Comparison of ENCODE assay signal across 8 cellular contexts in the genomic region with DNA sequence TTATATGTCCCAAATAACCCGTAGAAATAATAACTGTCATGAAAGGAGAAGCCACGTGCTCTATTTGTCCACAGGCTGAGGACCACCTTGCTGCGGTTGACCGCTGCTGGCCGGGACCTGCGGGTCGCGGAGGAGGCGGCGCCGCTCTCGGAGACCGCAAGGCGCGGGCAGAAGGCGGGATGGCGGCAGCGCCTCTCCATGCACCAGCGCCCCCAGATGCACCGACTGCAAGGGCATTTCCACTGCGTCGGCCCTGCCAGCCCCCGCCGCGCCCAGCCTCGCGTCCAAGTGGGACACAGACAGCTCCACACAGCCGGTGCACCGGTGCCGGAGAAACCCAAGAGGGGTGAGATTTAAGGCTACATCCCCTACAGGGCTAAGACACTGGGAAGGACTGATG. TPM values are rescaled to one million over a fixed set of nuclear protein-coding genes. Genes with fewer than 3 reads are reported as not detected.
DNase-seq lines count a peak whose midpoint lies in the region; ATAC-seq and TF ChIP-seq lines count a peak whose summit lies in the region.

No MANE protein-coding gene starts in this region.

- DNase-seq in HuH-7.5 (ENCODE audit: low spot score) (peak; percentile 32), fibroblast of lung (ENCODE audit: low read depth in 2 of 2) (peak in 1 of 2 donors; percentile 11), trophoblast cell (no peak), occipital lobe (lab: John Stamatoyannopoulos, UW) (no peak), OCI-M2 (lab: John Stamatoyannopoulos, UW; ENCODE audit: unreplicated experiment) (no peak)
- DNase-seq in activated CD4-positive, alpha-beta memory T cell treated with anti-CD3 and anti-CD28 coated beads, Interleukin-2, amount 10 ng/mL, durations not matched to agents 7 days and 5 days: peak; percentile 18

- H3K18ac ChIP-seq in trophoblast cell (ENCODE audit: low read length): no peak overlapping the region

- no peak overlapping the region for H2AK5ac ChIP-seq in trophoblast cell (ENCODE audit: low read length)

- H3K4me3 Mint-ChIP-seq in activated CD4-positive, alpha-beta memory T cell treated with anti-CD3 and anti-CD28 coated beads, Interleukin-2, amount 10 ng/mL, durations not matched to agents 7 days and 5 days: no peak overlapping the region

- H3K27ac ChIP-seq in ACC112 (ENCODE audit: low read depth, low read length) (no peak overlapping the region), fibroblast of lung (ENCODE audit: insufficient read depth, low read length) (no peak overlapping the region), trophoblast cell (ENCODE audit: low read depth, low read length) (no peak overlapping the region)

- peaks cover 10% of the 10 kb centered on the region for H3K27me3 ChIP-seq in ACC112 (ENCODE audit: insufficient read depth, low read length)
- peaks cover 7% of the 10 kb centered on the region for H3K27me3 ChIP-seq in fibroblast of lung (ENCODE audit: control insufficient read depth, insufficient read depth, low read length)
- H3K27me3 ChIP-seq in trophoblast cell (ENCODE audit: insufficient read depth, low read length): peaks cover 4% of the 10 kb centered on the region

- H3K36me3 ChIP-seq in ACC112 (ENCODE audit: insufficient read depth, low read length) (no peaks in the 10 kb centered on the region), fibroblast of lung (ENCODE audit: control insufficient read depth, insufficient read depth, low read length) (no peaks in the 10 kb centered on the region), trophoblast cell (ENCODE audit: control insufficient read depth in 1 of 2, insufficient read depth in 2 of 2, low read length in 2 of 2) (no peaks in the 10 kb centered on the region)

- H3K4me3 ChIP-seq in ACC112 (ENCODE audit: low read depth, low read length): peak overlapping the region; percentile 73
- H3K4me3 ChIP-seq in fibroblast of lung (replicated peaks in 1 of 4; ENCODE audit: control extremely low read depth in 1 of 4, insufficient read depth in 1 of 4, low read depth in 3 of 4, low read length in 4 of 4): peak overlapping the region in 1 of 4 experiments; percentile 26
- H3K4me3 ChIP-seq in trophoblast cell (ENCODE audit: low read depth, low read length): no peak overlapping the region

- ATAC-seq in HG03378 (IDR thresholded peaks at IDR 0.05; ENCODE audit: unreplicated experiment): no peak

- H4K8ac ChIP-seq in trophoblast cell (ENCODE audit: low read depth, low read length): no peak overlapping the region

- no peak overlapping the region for H3K14ac ChIP-seq in trophoblast cell (ENCODE audit: low read length)

- no peak for TF ChIP-seq CTCF in fibroblast of lung (conservative IDR thresholded peaks at IDR 0.05 in 1 of 2, IDR thresholded peaks at IDR 0.05 in 1 of 2; ENCODE audit: low read depth in 1 of 2, low read length in 2 of 2)

- H4K91ac ChIP-seq in trophoblast cell (ENCODE audit: low read depth, low read length): no peak overlapping the region

- H3K79me1 ChIP-seq in trophoblast cell (ENCODE audit: low read length): no peaks in the 10 kb centered on the region

- no CpG with 5 or more reads among the region's 30 CpGs for WGBS in trophoblast cell (ENCODE audit: extremely low coverage, insufficient coverage, insufficient read length)

- CTCF ChIA-PET in activated CD4-positive, alpha-beta memory T cell treated with anti-CD3 and anti-CD28 coated beads, Interleukin-2, amount 10 ng/mL, durations not matched to agents 7 days and 5 days (lab: Charles Lee): interaction anchor here (0.7 kb wide), 1 partner anchor 15 kb away, joined by 4 read pairs; no protein-coding TSS in a partner anchor

- no peak overlapping the region for H3K27ac Mint-ChIP-seq in activated CD4-positive, alpha-beta memory T cell treated with anti-CD3 and anti-CD28 coated beads, Interleukin-2, amount 10 ng/mL, durations not matched to agents 7 days and 5 days

- H3K4me2 ChIP-seq in fibroblast of lung (ENCODE audit: extremely low read depth, insufficient read depth, low read length) (peak overlapping the region; percentile 64), trophoblast cell (ENCODE audit: low read length) (peak overlapping the region; percentile 21)

- POLR2A ChIA-PET in activated CD4-positive, alpha-beta memory T cell treated with anti-CD3 and anti-CD28 coated beads, Interleukin-2, amount 10 ng/mL, durations not matched to agents 7 days and 5 days (lab: Charles Lee): no interaction called here

- H2BK12ac ChIP-seq in trophoblast cell (ENCODE audit: low read length): no peak overlapping the region

- no peaks in the 10 kb centered on the region for H4K20me1 ChIP-seq in fibroblast of lung (ENCODE audit: control insufficient read depth, extremely low read depth, insufficient read depth, low read length)

- no peak overlapping the region for H3K23ac ChIP-seq in trophoblast cell (ENCODE audit: low read length)

- H3K79me2 ChIP-seq in ACC112 (ENCODE audit: control insufficient read depth, insufficient read depth, low read length, unreplicated experiment) (no peaks in the 10 kb centered on the region), fibroblast of lung (ENCODE audit: control insufficient read depth, insufficient read depth, low read length) (no peaks in the 10 kb centered on the region), trophoblast cell (ENCODE audit: control insufficient read depth, insufficient read depth, low read length, poor library complexity) (no peaks in the 10 kb centered on the region)

- H4K12ac ChIP-seq in trophoblast cell (ENCODE audit: low read depth, low read length): no peak overlapping the region

- peaks cover 3% of the 10 kb centered on the region for H3K4me1 Mint-ChIP-seq in activated CD4-positive, alpha-beta memory T cell treated with anti-CD3 and anti-CD28 coated beads, Interleukin-2, amount 10 ng/mL, durations not matched to agents 7 days and 5 days

- H3K4ac ChIP-seq in trophoblast cell (ENCODE audit: low read depth, low read length): no peak overlapping the region

- peak overlapping the region; percentile 82 for H2AFZ ChIP-seq in ACC112 (ENCODE audit: low read length, unreplicated experiment)
- H2AFZ ChIP-seq in fibroblast of lung (ENCODE audit: low read length): peak overlapping the region; percentile 23
- peak overlapping the region; percentile 38 for H2AFZ ChIP-seq in trophoblast cell (ENCODE audit: insufficient read depth, low read length, poor library complexity)

- H2BK5ac ChIP-seq in trophoblast cell (ENCODE audit: low read depth, low read length, poor library complexity): no peak overlapping the region

- H3K36me3 Mint-ChIP-seq in activated CD4-positive, alpha-beta memory T cell treated with anti-CD3 and anti-CD28 coated beads, Interleukin-2, amount 10 ng/mL, durations not matched to agents 7 days and 5 days (ENCODE audit: low read depth): no peaks in the 10 kb centered on the region

- H3K9me3 ChIP-seq in fibroblast of lung (ENCODE audit: control insufficient read depth, insufficient read depth, low read depth, low read length): no peaks in the 10 kb centered on the region
- H3K9me3 ChIP-seq in trophoblast cell (ENCODE audit: insufficient read depth, low read depth, low read length): no peaks in the 10 kb centered on the region

- H3K9ac ChIP-seq in fibroblast of lung (ENCODE audit: insufficient read depth, low read length) (no peak overlapping the region), trophoblast cell (ENCODE audit: low read length) (no peak overlapping the region)

- peaks cover 24% of the 10 kb centered on the region for H3K27me3 Mint-ChIP-seq in activated CD4-positive, alpha-beta memory T cell treated with anti-CD3 and anti-CD28 coated beads, Interleukin-2, amount 10 ng/mL, durations not matched to agents 7 days and 5 days

- H3K9me3 Mint-ChIP-seq in activated CD4-positive, alpha-beta memory T cell treated with anti-CD3 and anti-CD28 coated beads, Interleukin-2, amount 10 ng/mL, durations not matched to agents 7 days and 5 days: no peaks in the 10 kb centered on the region

- no peak overlapping the region for H2BK120ac ChIP-seq in trophoblast cell (ENCODE audit: insufficient read depth, low read length, poor library complexity)

- H3K4me1 ChIP-seq in ACC112 (ENCODE audit: control insufficient read depth, insufficient read depth, low read length, unreplicated experiment): peaks cover 3% of the 10 kb centered on the region
- H3K4me1 ChIP-seq in fibroblast of lung (ENCODE audit: control insufficient read depth, extremely low read depth, insufficient read depth, low read length): no peaks in the 10 kb centered on the region
- no peaks in the 10 kb centered on the region for H3K4me1 ChIP-seq in trophoblast cell (ENCODE audit: control insufficient read depth in 1 of 2, insufficient read depth in 2 of 2, low read length in 2 of 2)

RNA-seq across cellular contexts. Expression of a gene that starts 21.0 kb away (rescaled TPM):
- not detected for total RNA-seq in activated CD4-positive, alpha-beta memory T cell treated with anti-CD3 and anti-CD28 coated beads, Interleukin-2, amount 10 ng/mL, durations not matched to agents 7 days and 5 days
- under 0.01 TPM in 1 of 2 replicates, not detected in the other for total RNA-seq in fibroblast of lung
- 0.32 TPM in 1 of 2 replicates, not detected in the other for polyA plus RNA-seq in fibroblast of lung
- not detected in 2 replicates for polyA plus RNA-seq in fibroblast of lung (2012)
- polyA minus RNA-seq in fibroblast of lung (ENCODE audit: low replicate concordance): not detected in 2 replicates
- 0.01 TPM in 1 of 2 replicates, not detected in the other for polyA plus RNA-seq in trophoblast cell (2013)
- total RNA-seq in occipital lobe: 0.16 TPM

RNA-seq across cellular contexts. Expression of a gene that starts 31.6 kb away (rescaled TPM):
- 100 to 1,000 TPM; 689 to 710 TPM for total RNA-seq in activated CD4-positive, alpha-beta memory T cell treated with anti-CD3 and anti-CD28 coated beads, Interleukin-2, amount 10 ng/mL, durations not matched to agents 7 days and 5 days
- total RNA-seq in fibroblast of lung (671 and 885 TPM in 2 replicates), occipital lobe (531 TPM)
- polyA plus RNA-seq in fibroblast of lung: 543 and 766 TPM in 2 replicates
- 469 and 630 TPM in 2 replicates for polyA plus RNA-seq in fibroblast of lung (2012)
- 348 and 524 TPM in 2 replicates for polyA minus RNA-seq in fibroblast of lung (ENCODE audit: low replicate concordance)
- polyA plus RNA-seq in trophoblast cell (2013): 959 and 960 TPM in 2 replicates

Comparison
In these comparisons a context has a peak if more than half of its experiments do, and no peak if none do; other contexts are left out.
1. H2AFZ ChIP-seq: peak in every context shown above with its lines; median percentile 82 in ACC112; 38 in trophoblast cell; 23 in fibroblast of lung.
2. DNase-seq: peak in HuH-7.5 (single experiment) and activated CD4-positive, alpha-beta memory T cell treated with anti-CD3 and anti-CD28 coated beads, Interleukin-2, amount 10 ng/mL, durations not matched to agents 7 days and 5 days (single experiment); none in trophoblast cell (0 of 2), occipital lobe (single experiment) and OCI-M2 (single experiment).